Comparison of ENCODE assay signal across 18 cellular contexts in the genomic region with DNA sequence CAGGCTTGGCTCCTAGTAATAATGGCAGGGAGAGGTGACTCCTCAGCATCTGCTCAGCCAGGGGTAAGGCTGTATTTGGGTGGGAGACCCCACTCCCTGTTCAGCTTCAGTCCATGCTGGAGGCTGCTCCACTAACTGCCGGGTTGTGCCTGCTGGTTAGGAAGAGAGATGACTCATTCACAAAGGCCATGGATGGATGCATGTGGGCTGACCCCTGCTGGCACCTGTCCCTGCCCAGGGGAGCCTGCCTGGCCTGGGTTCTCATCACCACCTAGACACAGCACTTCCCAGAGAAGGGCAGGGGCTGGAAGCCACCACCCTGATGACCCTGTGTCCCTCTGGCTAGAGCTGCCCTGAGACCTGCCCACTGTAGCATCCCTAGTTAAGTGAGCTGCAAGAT. TPM values are rescaled to one million over a fixed set of nuclear protein-coding genes. Genes with fewer than 3 reads are reported as not detected.
DNase-seq lines count a peak whose midpoint lies in the region; ATAC-seq and TF ChIP-seq lines count a peak whose summit lies in the region.
"Had no signal": no experiment of that assay in that cellular context is flagged by ENCODE, and none has a peak within 500 bp of the region (broad histone marks: within the 10 kb centered on the region; RNA-seq: fewer than 3 reads in every experiment).

No MANE protein-coding gene starts in this region.

- no peaks in the 10 kb centered on the region for H3K27me3 ChIP-seq in BE2C
- H3K27me3 ChIP-seq in GM23248 (replicated peaks; ENCODE audit: insufficient read depth) = no peaks in the 10 kb centered on the region
- no peaks in the 10 kb centered on the region for H3K27me3 ChIP-seq in adrenal gland
- H3K27me3 ChIP-seq in lung (ENCODE audit: control insufficient read depth, insufficient read depth) = no peaks in the 10 kb centered on the region
- no peaks in the 10 kb centered on the region for H3K27me3 ChIP-seq in lower lobe of right lung (ENCODE audit: low read depth)
- H3K27me3 ChIP-seq: cardiac muscle cell had no signal

- peak; percentile 13 for DNase-seq in BE2C
- DNase-seq in GM23248 = peak; percentile 50
- DNase-seq in adrenal gland = peak; percentile 59 to 70 (median 68)
- DNase-seq in lung (ENCODE audit: low spot score) = peak; percentile 28
- no peak for DNase-seq in lower lobe of right lung
- DNase-seq in OCI-LY7 (ENCODE audit: low spot score) = no peak
- no peak for DNase-seq in activated CD8-positive, alpha-beta memory T cell treated with anti-CD3 and anti-CD28 coated beads, Interleukin-2, amount 10 ng/mL, durations not matched to agents 7 days and 5 days
- no peak for DNase-seq in NCI-H2196 treated with DMSO at 0.1 percent for 48 hours (lab: John Stamatoyannopoulos, UW; ENCODE audit: unreplicated experiment)
- DNase-seq: activated CD4-positive, CD25-positive, alpha-beta regulatory T cell treated with anti-CD3 and anti-CD28 coated beads, Interleukin-2, amount 50 U/mL, for 72 hours; DMS 273 treated with DMSO at 0.1 percent for 48 hours; NCI-H2081 treated with DMSO at 0.1 percent for 48 hours; NCI-H510A treated with DMSO at 0.1 percent for 48 hours; spleen had no signal

- H3K9ac ChIP-seq in GM23248 = no peak overlapping the region

- 0 to 9% methylated on average over 1 of the region's 1 CpG for WGBS in GM23248 (ENCODE audit: low coverage in 1 of 2, low lambda C conversion rate in 2 of 2, missing lambda C conversion rate in 2 of 2), 2 experiments
- WGBS in adrenal gland, 4 donors = 35 to 40% (median 40%) methylated on average over 1 of the region's 1 CpG; no CpG with 5 or more reads in 1 of the 4 donors
- WGBS in lung, 2 donors = 63 to 64% methylated on average over 1 of the region's 1 CpG

- no peak overlapping the region for H3K4me3 ChIP-seq in BE2C (ENCODE audit: low read depth, low read length)
- H3K4me3 ChIP-seq in GM23248 = no peak overlapping the region
- H3K4me3 ChIP-seq in adrenal gland = no peak overlapping the region
- H3K4me3 ChIP-seq in lung = no peak overlapping the region
- no peak overlapping the region for H3K4me3 ChIP-seq in lower lobe of right lung
- no peak overlapping the region for H3K4me3 ChIP-seq in OCI-LY7 (ENCODE audit: low read depth, low read length, poor library complexity, severe bottlenecking)
- H3K4me3 ChIP-seq: cardiac muscle cell, spleen had no signal

- TF ChIP-seq CTCF in BE2C (IDR thresholded peaks at IDR 0.05; ENCODE audit: low read depth, low read length) = no peak
- TF ChIP-seq CTCF in adrenal gland (IDR thresholded peaks at IDR 0.05) = no peak
- no peak for TF ChIP-seq CTCF in lung (IDR thresholded peaks at IDR 0.05; ENCODE audit: control extremely low read depth, extremely low read depth)
- no peak for TF ChIP-seq CTCF in lower lobe of right lung (IDR thresholded peaks at IDR 0.05)
- TF ChIP-seq CTCF in OCI-LY7 (conservative IDR thresholded peaks at IDR 0.05; ENCODE audit: low read length) = no peak

- H4K20me1 ChIP-seq in GM23248 (ENCODE audit: insufficient read depth) (no peaks in the 10 kb centered on the region), OCI-LY7 (ENCODE audit: insufficient read depth, low read length) (no peaks in the 10 kb centered on the region)

- H3K27ac ChIP-seq in GM23248 (no peak overlapping the region), adrenal gland (peak overlapping the region in 3 of 5 donors; percentile 23 to 66 (median 29)), lung (ENCODE audit: low read depth in 1 of 2, low read length in 1 of 2) (no peak overlapping the region), lower lobe of right lung (no peak overlapping the region), OCI-LY7 (ENCODE audit: low read depth, low read length, poor library complexity, severe bottlenecking) (no peak overlapping the region)
- H3K27ac ChIP-seq: C4-2B, cardiac muscle cell, epithelial cell of prostate, spleen had no signal

- no peaks in the 10 kb centered on the region for H3F3A ChIP-seq in GM23248 (ENCODE audit: insufficient read depth)

- H2AFZ ChIP-seq in GM23248 (no peak overlapping the region), OCI-LY7 (ENCODE audit: low read length) (no peak overlapping the region)

- H3K27me3 Mint-ChIP-seq in activated CD8-positive, alpha-beta memory T cell treated with anti-CD3 and anti-CD28 coated beads, Interleukin-2, amount 10 ng/mL, durations not matched to agents 7 days and 5 days = peaks cover 25% of the 10 kb centered on the region

- H3K36me3 Mint-ChIP-seq in activated CD8-positive, alpha-beta memory T cell treated with anti-CD3 and anti-CD28 coated beads, Interleukin-2, amount 10 ng/mL, durations not matched to agents 7 days and 5 days = no peaks in the 10 kb centered on the region

- H3K4me1 ChIP-seq in BE2C (no peaks in the 10 kb centered on the region), GM23248 (ENCODE audit: insufficient read depth) (0 out of 2 replicates have a peak, but pooled peaks cover 8% of the 10 kb centered on the region), adrenal gland (replicated peaks in 1 of 2) (peaks cover 39 to 67% of the 10 kb centered on the region in 2 donors), lung (ENCODE audit: control insufficient read depth in 2 of 2, insufficient read depth in 2 of 2, low read length in 2 of 2) (peaks cover 9% of the 10 kb centered on the region in 2 donors), lower lobe of right lung (no peaks in the 10 kb centered on the region), OCI-LY7 (ENCODE audit: insufficient read depth, low read length, poor library complexity, severe bottlenecking) (peaks cover 54% of the 10 kb centered on the region)

- H3K9me3 Mint-ChIP-seq in activated CD8-positive, alpha-beta memory T cell treated with anti-CD3 and anti-CD28 coated beads, Interleukin-2, amount 10 ng/mL, durations not matched to agents 7 days and 5 days (ENCODE audit: low read depth) = peaks cover 2% of the 10 kb centered on the region

- no peak for TF ChIP-seq POLR2A in adrenal gland (IDR thresholded peaks at IDR 0.05)

- no peak overlapping the region for H3K4me3 Mint-ChIP-seq in activated CD8-positive, alpha-beta memory T cell treated with anti-CD3 and anti-CD28 coated beads, Interleukin-2, amount 10 ng/mL, durations not matched to agents 7 days and 5 days
- H3K4me3 Mint-ChIP-seq: natural killer cell treated with Interleukin-12 subunit alpha and Interleukin-12 subunit beta and Interleukin-15 and Interleukin-18, amount 100 ng/mL, for 72 hours had no signal

- H3K4me2 ChIP-seq in GM23248 (ENCODE audit: unreplicated experiment) = no peak overlapping the region
- H3K4me2 ChIP-seq in OCI-LY7 (ENCODE audit: low read length) = no peak overlapping the region

- ATAC-seq in lung (ENCODE audit: insufficient read depth, low FRiP score) (no peak), lower lobe of right lung (no peak)
- ATAC-seq in activated CD8-positive, alpha-beta memory T cell treated with anti-CD3 and anti-CD28 coated beads, Interleukin-2, amount 10 ng/mL, durations not matched to agents 7 days and 5 days = no peak

- H3K9me2 ChIP-seq in GM23248 (ENCODE audit: insufficient read depth) (no peaks in the 10 kb centered on the region), OCI-LY7 (ENCODE audit: insufficient read depth, low read length) (no peaks in the 10 kb centered on the region)

- intact Hi-C loops in adrenal gland (cut with DNase I) (no loop called here), lower lobe of right lung (cut with DNase I) (no loop called here), OCI-LY7 (cut with micrococcal nuclease; ENCODE audit: unreplicated experiment) (no loop called here)

- no peaks in the 10 kb centered on the region for H3K36me3 ChIP-seq in BE2C
- no peaks in the 10 kb centered on the region for H3K36me3 ChIP-seq in GM23248 (ENCODE audit: low read depth)
- H3K36me3 ChIP-seq in adrenal gland (replicated peaks in 1 of 2) = no peaks in the 10 kb centered on the region
- no peaks in the 10 kb centered on the region for H3K36me3 ChIP-seq in lung (ENCODE audit: control insufficient read depth in 2 of 2, insufficient read depth in 2 of 2, low read length in 2 of 2)
- H3K36me3 ChIP-seq in lower lobe of right lung = no peaks in the 10 kb centered on the region
- no peaks in the 10 kb centered on the region; the same call in 1 of the 2 replicates for H3K36me3 ChIP-seq in OCI-LY7 (ENCODE audit: insufficient read depth, low read length)
- H3K36me3 ChIP-seq: cardiac muscle cell, spleen had no signal

- peaks cover 6% of the 10 kb centered on the region for H3K4me1 Mint-ChIP-seq in activated CD8-positive, alpha-beta memory T cell treated with anti-CD3 and anti-CD28 coated beads, Interleukin-2, amount 10 ng/mL, durations not matched to agents 7 days and 5 days

- in situ Hi-C loops in GM23248 (cut with MboI) = no loop called here

- no TSS peak for BruUV-seq in OCI-LY7 (replicated peaks; lab: Mats Ljungman, UMichigan)

- H3K79me2 ChIP-seq in GM23248 (ENCODE audit: insufficient read depth) (no peaks in the 10 kb centered on the region), OCI-LY7 (ENCODE audit: insufficient read depth, low read depth, low read length) (no peaks in the 10 kb centered on the region)

- POLR2A ChIA-PET in OCI-LY7 (lab: Charles Lee) = interaction anchor here (0.6 to 1.2 kb wide), 3 partner anchors 15 to 24 kb away, joined by 3 read pairs; no protein-coding TSS in a partner anchor

- H3K27ac Mint-ChIP-seq in activated CD8-positive, alpha-beta memory T cell treated with anti-CD3 and anti-CD28 coated beads, Interleukin-2, amount 10 ng/mL, durations not matched to agents 7 days and 5 days = no peak overlapping the region
- H3K27ac Mint-ChIP-seq: natural killer cell treated with Interleukin-12 subunit alpha and Interleukin-12 subunit beta and Interleukin-15 and Interleukin-18, amount 100 ng/mL, for 72 hours; progenitor cell of endocrine pancreas had no signal

- CTCF ChIA-PET in OCI-LY7 (lab: Charles Lee; ENCODE audit: unreplicated experiment) = no interaction called here
- CTCF ChIA-PET in activated CD8-positive, alpha-beta memory T cell treated with anti-CD3 and anti-CD28 coated beads, Interleukin-2, amount 10 ng/mL, durations not matched to agents 7 days and 5 days (lab: Charles Lee) = no interaction called here

- H3K9me3 ChIP-seq in BE2C (no peaks in the 10 kb centered on the region), GM23248 (ENCODE audit: low read depth) (no peaks in the 10 kb centered on the region), adrenal gland (replicated peaks in 1 of 3) (no peaks in the 10 kb centered on the region), lung (ENCODE audit: control insufficient read depth in 2 of 2, insufficient read depth in 1 of 2, low read length in 1 of 2) (peaks cover 0 to 4% of the 10 kb centered on the region in 2 donors), lower lobe of right lung (no peaks in the 10 kb centered on the region), OCI-LY7 (ENCODE audit: low read length) (peaks cover 18% of the 10 kb centered on the region)

RNA-seq across cellular contexts. Expression of a gene that starts 59.0 kb away (rescaled TPM):
- 1.0 TPM for polyA plus RNA-seq in BE2C (2012; ENCODE audit: insufficient read depth, insufficient read length, low read depth)
- 8.7 and 9.5 TPM in 2 replicates for total RNA-seq in GM23248 (2014; rRNA removed; shearing (Covaris generic))
- 12.3 and 12.4 TPM in 2 replicates for polyA plus RNA-seq in GM23248 (2016; fragmentation: Nextera tagmentation; extraction: Ambion mirVana)
- total RNA-seq in adrenal gland = 100 to 1,000 TPM in 2 of 8 donors, 10 to 100 TPM in 6; 57.9 to 136 (median 78.6) TPM
- polyA plus RNA-seq in adrenal gland = 10 to 100 TPM; 15.1 to 57.1 (median 23.6) TPM
- total RNA-seq in lung = 10 to 100 TPM; 10.9 to 49.4 TPM
- 1 to 10 TPM; 2.9 to 3.4 TPM for polyA plus RNA-seq in lung
- total RNA-seq in lower lobe of right lung = 18.7 TPM
- total RNA-seq in OCI-LY7 (2014; rRNA removed; shearing (Covaris generic)) = not detected in 2 replicates
- total RNA-seq in OCI-LY7 (2022) = not detected in 2 replicates
- total RNA-seq in activated CD8-positive, alpha-beta memory T cell treated with anti-CD3 and anti-CD28 coated beads, Interleukin-2, amount 10 ng/mL, durations not matched to agents 7 days and 5 days = under 1 TPM in 1 of 2 experiments, not detected in 1; 0.16 TPM

Comparison
In these comparisons a context has a peak if more than half of its experiments do, and no peak if none do; other contexts are left out.
1. DNase-seq: peak in BE2C (single experiment), GM23248 (single experiment), adrenal gland (7 of 7) and lung (single experiment); none in lower lobe of right lung (single experiment), OCI-LY7 (single experiment), activated CD8-positive, alpha-beta memory T cell treated with anti-CD3 and anti-CD28 coated beads, Interleukin-2, amount 10 ng/mL, durations not matched to agents 7 days and 5 days (single experiment) and NCI-H2196 treated with DMSO at 0.1 percent for 48 hours (single experiment).
2. H3K27ac ChIP-seq: peak in adrenal gland (3 of 5); none in GM23248 (single experiment), lung (0 of 2), lower lobe of right lung (single experiment) and OCI-LY7 (single experiment).